ENCODE assay signal across 12 cellular contexts in the genomic region with DNA sequence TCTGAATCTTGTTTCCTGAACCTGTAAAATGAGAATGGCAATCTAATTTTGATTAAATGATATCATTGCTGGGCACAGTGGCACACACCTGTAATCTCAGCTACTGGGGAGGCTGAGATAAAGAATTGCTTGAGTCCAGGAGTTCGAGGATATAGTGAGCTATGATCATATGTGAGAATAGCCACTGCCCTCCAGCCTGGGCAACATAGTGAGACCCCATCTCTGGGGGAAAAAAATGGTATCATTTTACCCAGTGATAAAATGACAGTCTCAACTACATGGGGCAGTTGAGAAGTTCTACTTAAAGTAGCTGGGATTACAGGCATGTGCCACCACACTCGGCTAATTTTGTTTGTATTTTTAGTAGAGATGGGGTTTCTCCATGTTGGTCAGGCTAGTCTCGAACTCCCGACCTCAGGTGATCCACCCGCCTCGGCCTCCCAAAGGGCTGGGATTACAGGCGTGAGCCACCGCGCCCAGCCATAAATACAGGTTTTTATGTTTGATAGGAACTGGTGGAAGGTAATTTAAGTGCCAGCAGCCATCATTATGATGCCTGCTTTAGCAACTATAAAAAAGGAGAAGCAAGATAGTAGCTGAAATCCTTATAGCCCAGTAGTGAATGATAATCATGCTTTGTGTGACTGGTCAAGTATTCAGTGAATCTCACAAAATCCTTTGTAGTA.
"Had no signal": no experiment of that assay in that cellular context is flagged by ENCODE, and none has a peak within 500 bp of the region (broad histone marks: within the 10 kb centered on the region; RNA-seq: fewer than 3 reads in every experiment).

No MANE protein-coding gene starts in this region.

- H3K27ac Mint-ChIP-seq: stimulated activated effector memory CD8-positive, alpha-beta T cell treated with anti-CD3 and anti-CD28 coated beads, Interleukin-12 subunit alpha, Interleukin-12 subunit beta, amount 100 ng/mL, for 72 hours had no signal

- ATAC-seq: effector memory CD8-positive, alpha-beta T cell; gastroesophageal sphincter; left lung; naive thymus-derived CD8-positive, alpha-beta T cell; stimulated activated effector memory CD8-positive, alpha-beta T cell treated with anti-CD3 and anti-CD28 coated beads, Interleukin-12 subunit alpha, Interleukin-12 subunit beta, amount 100 ng/mL, for 72 hours had no signal

- H3K4me3 Mint-ChIP-seq: activated naive CD4-positive, alpha-beta T cell treated with anti-CD3 and anti-CD28 coated beads, Interleukin-2, amount 10 ng/mL, durations not matched to agents 7 days and 5 days; effector memory CD8-positive, alpha-beta T cell; naive thymus-derived CD8-positive, alpha-beta T cell; stimulated activated effector memory CD8-positive, alpha-beta T cell treated with anti-CD3 and anti-CD28 coated beads, Interleukin-12 subunit alpha, Interleukin-12 subunit beta, amount 100 ng/mL, for 72 hours had no signal

- DNase-seq: activated CD4-positive, alpha-beta T cell treated with anti-CD3 and anti-CD28 coated beads, Interleukin-2, amount 50 U/mL, for 1 hour; activated CD8-positive, alpha-beta memory T cell treated with anti-CD3 and anti-CD28 coated beads for 24 hours; activated naive CD4-positive, alpha-beta T cell treated with anti-CD3 and anti-CD28 coated beads, Interleukin-2, amount 10 ng/mL, durations not matched to agents 7 days and 5 days; dermis blood vessel endothelial cell; effector memory CD8-positive, alpha-beta T cell; left lung; mammary epithelial cell; naive thymus-derived CD8-positive, alpha-beta T cell; retina; thyroid gland had no signal

- H3K27ac ChIP-seq: gastroesophageal sphincter, left lung, thyroid gland had no signal

- H3K4me1 ChIP-seq: left lung, thyroid gland had no signal

- H3K9me3 Mint-ChIP-seq: activated naive CD4-positive, alpha-beta T cell treated with anti-CD3 and anti-CD28 coated beads, Interleukin-2, amount 10 ng/mL, durations not matched to agents 7 days and 5 days; effector memory CD8-positive, alpha-beta T cell; stimulated activated effector memory CD8-positive, alpha-beta T cell treated with anti-CD3 and anti-CD28 coated beads, Interleukin-12 subunit alpha, Interleukin-12 subunit beta, amount 100 ng/mL, for 72 hours had no signal

- H3K27me3 ChIP-seq: gastroesophageal sphincter, left lung, thyroid gland had no signal

- H3K9me3 ChIP-seq: gastroesophageal sphincter, left lung, thyroid gland had no signal

- H3K36me3 ChIP-seq: thyroid gland had no signal

- H3K4me3 ChIP-seq: gastroesophageal sphincter, left lung, thyroid gland had no signal

- H3K27me3 Mint-ChIP-seq: effector memory CD8-positive, alpha-beta T cell; naive thymus-derived CD8-positive, alpha-beta T cell had no signal

- H3K4me1 Mint-ChIP-seq: activated naive CD4-positive, alpha-beta T cell treated with anti-CD3 and anti-CD28 coated beads, Interleukin-2, amount 10 ng/mL, durations not matched to agents 7 days and 5 days had no signal
